Comparison of ENCODE assay signal across 16 cellular contexts in the genomic region with DNA sequence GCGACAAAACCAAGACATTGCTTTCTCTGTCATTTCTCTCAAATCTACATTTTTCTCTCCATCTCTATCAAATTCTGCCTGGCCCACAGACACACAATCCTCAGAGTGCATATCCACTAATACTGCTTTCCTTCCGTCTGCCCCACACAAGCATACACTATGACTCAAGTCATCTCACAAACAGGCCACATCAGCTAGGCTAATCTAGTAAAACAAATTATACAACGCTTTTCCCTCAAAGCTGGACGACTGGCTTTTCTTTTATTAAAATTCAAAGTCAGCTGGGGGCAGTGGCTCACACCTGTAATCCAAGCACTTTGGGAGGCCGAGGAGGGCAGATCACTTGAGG.
DNase-seq lines count a peak whose midpoint lies in the region; ATAC-seq and TF ChIP-seq lines count a peak whose summit lies in the region.
"Had no signal": no experiment of that assay in that cellular context is flagged by ENCODE, and none has a peak within 500 bp of the region (broad histone marks: within the 10 kb centered on the region; RNA-seq: fewer than 3 reads in every experiment).

No MANE protein-coding gene starts in this region.

- no peaks in the 10 kb centered on the region for H3K79me2 ChIP-seq in OCI-LY1 (ENCODE audit: insufficient read depth, low read length)

- H2BK12ac ChIP-seq in mesenchymal stem cell (ENCODE audit: low read length in 2 of 2): no peak overlapping the region

- no peak for DNase-seq in stimulated activated naive CD8-positive, alpha-beta T cell treated with anti-CD3 and anti-CD28 coated beads, Interleukin-15, Interleukin-2, amounts not matched to agents 100 U/mL and 50 U/mL, for 24 hours
- no peak for DNase-seq in mesenchymal stem cell
- no peak for DNase-seq in testis
- DNase-seq in nephron progenitor cell: no peak
- no peak for DNase-seq in posterior cingulate gyrus
- no peak for DNase-seq in activated naive CD4-positive, alpha-beta T cell treated with anti-CD3 and anti-CD28 coated beads, Interleukin-2, amount 50 U/mL, for 16 hours
- DNase-seq: ACHN; CD4-positive, CD25-positive, alpha-beta regulatory T cell; COR-L47; DMS153; H9; NCI-H1694 treated with DMSO at 0.1 percent for 48 hours; NCI-H510A treated with DMSO at 0.1 percent for 48 hours; NCI-H82 had no signal

- 80% methylated on average over 5 of the region's 5 CpGs for WGBS in mesenchymal stem cell
- 89 to 96% methylated on average over 5 of the region's 5 CpGs for WGBS in testis, 2 donors

- TF ChIP-seq CTCF in OCI-LY1 (IDR thresholded peaks at IDR 0.05; ENCODE audit: low read length): no peak
- TF ChIP-seq CTCF in testis (IDR thresholded peaks at IDR 0.05): no peak
- TF ChIP-seq CTCF in nephron progenitor cell (IDR thresholded peaks at IDR 0.05): no peak

- H4K8ac ChIP-seq in mesenchymal stem cell (ENCODE audit: low read length): no peak overlapping the region

- no peak overlapping the region for H3K14ac ChIP-seq in mesenchymal stem cell (ENCODE audit: low read length in 2 of 2)

- intact Hi-C loops in testis (cut with DNase I; ENCODE audit: low total_unique reads) (no loop called here), posterior cingulate gyrus (cut with DNase I) (no loop called here)

- no peak overlapping the region for H3K18ac ChIP-seq in mesenchymal stem cell (ENCODE audit: low read depth in 1 of 2, low read length in 2 of 2)

- no peak overlapping the region for H4K91ac ChIP-seq in mesenchymal stem cell (ENCODE audit: low read length)

- H3K27me3 ChIP-seq in OCI-LY1 (ENCODE audit: insufficient read depth, low read length) (no peaks in the 10 kb centered on the region), mesenchymal stem cell (ENCODE audit: control insufficient read depth in 1 of 2, insufficient read depth in 1 of 2, low read length in 2 of 2) (no peaks in the 10 kb centered on the region), testis (no peaks in the 10 kb centered on the region)

- no peaks in the 10 kb centered on the region for H3F3A ChIP-seq in OCI-LY1 (ENCODE audit: insufficient read depth, low read length)

- H3K4me1 ChIP-seq in OCI-LY1 (ENCODE audit: insufficient read depth, low read length, severe bottlenecking) (peaks cover 36% of the 10 kb centered on the region), mesenchymal stem cell (ENCODE audit: control insufficient read depth, insufficient read depth, low read depth, low read length) (peaks cover 7% of the 10 kb centered on the region), testis (peaks cover 12% of the 10 kb centered on the region)

- H3K9me2 ChIP-seq in OCI-LY1 (ENCODE audit: low read depth, low read length): no peaks in the 10 kb centered on the region

- no peak overlapping the region for H3K23ac ChIP-seq in mesenchymal stem cell (ENCODE audit: low read length in 2 of 2)

- no peak overlapping the region for H2BK15ac ChIP-seq in mesenchymal stem cell (ENCODE audit: low read depth, poor library complexity, severe bottlenecking)

- H3K9me3 ChIP-seq in OCI-LY1 (ENCODE audit: low read length) (no peaks in the 10 kb centered on the region), mesenchymal stem cell (ENCODE audit: control insufficient read depth, low read length) (no peaks in the 10 kb centered on the region), testis (no peaks in the 10 kb centered on the region)

- no peak overlapping the region for H2BK120ac ChIP-seq in mesenchymal stem cell (ENCODE audit: low read depth, low read length)

- no peak overlapping the region for H3K4me2 ChIP-seq in OCI-LY1 (ENCODE audit: low read length)
- no peak overlapping the region for H3K4me2 ChIP-seq in mesenchymal stem cell (ENCODE audit: low read length, poor library complexity, severe bottlenecking)

- H3K4me3 ChIP-seq in OCI-LY1 (ENCODE audit: low read depth, low read length, poor library complexity, severe bottlenecking) (no peak overlapping the region), mesenchymal stem cell (ENCODE audit: insufficient read depth in 1 of 2, low read depth in 1 of 2, low read length in 2 of 2) (no peak overlapping the region), testis (no peak overlapping the region)

- H3K36me3 ChIP-seq in OCI-LY1 (ENCODE audit: insufficient read depth, low read length) (no peaks in the 10 kb centered on the region), mesenchymal stem cell (ENCODE audit: control insufficient read depth in 1 of 2, insufficient read depth in 2 of 2, low read depth in 1 of 2, low read length in 2 of 2) (no peaks in the 10 kb centered on the region), testis (ENCODE audit: low read depth, missing control alignments) (no peaks in the 10 kb centered on the region)

- H3K4me1 Mint-ChIP-seq in stimulated activated naive CD8-positive, alpha-beta T cell treated with anti-CD3 and anti-CD28 coated beads, Interleukin-15, Interleukin-2, amounts not matched to agents 100 ng/mL and 50 ng/mL, for 24 hours (ENCODE audit: low read depth): peaks cover 47% of the 10 kb centered on the region
- H3K4me1 Mint-ChIP-seq in nephron progenitor cell: peaks cover 20% of the 10 kb centered on the region

- no peaks in the 10 kb centered on the region for H3K79me1 ChIP-seq in mesenchymal stem cell (replicated peaks; ENCODE audit: low read length, poor library complexity, severe bottlenecking)

- H3K27me3 Mint-ChIP-seq in stimulated activated naive CD8-positive, alpha-beta T cell treated with anti-CD3 and anti-CD28 coated beads, Interleukin-15, Interleukin-2, amounts not matched to agents 100 ng/mL and 50 ng/mL, for 24 hours: no peaks in the 10 kb centered on the region
- peaks cover 14% of the 10 kb centered on the region for H3K27me3 Mint-ChIP-seq in nephron progenitor cell (ENCODE audit: low read depth, poor library complexity)
- H3K27me3 Mint-ChIP-seq: CD4-positive, CD25-positive, alpha-beta regulatory T cell had no signal

- no peak overlapping the region for H3K9ac ChIP-seq in OCI-LY1 (ENCODE audit: low read length)
- no peak overlapping the region for H3K9ac ChIP-seq in mesenchymal stem cell (ENCODE audit: low read length)

- H2BK5ac ChIP-seq in mesenchymal stem cell (ENCODE audit: low read depth, low read length, poor library complexity, severe bottlenecking): no peak overlapping the region

- H3K36me3 Mint-ChIP-seq in stimulated activated naive CD8-positive, alpha-beta T cell treated with anti-CD3 and anti-CD28 coated beads, Interleukin-15, Interleukin-2, amounts not matched to agents 100 ng/mL and 50 ng/mL, for 24 hours (ENCODE audit: low read depth): no peaks in the 10 kb centered on the region
- H3K36me3 Mint-ChIP-seq in nephron progenitor cell (ENCODE audit: low read depth): no peaks in the 10 kb centered on the region
- H3K36me3 Mint-ChIP-seq: CD4-positive, CD25-positive, alpha-beta regulatory T cell had no signal

- no peak overlapping the region for H3K4me3 Mint-ChIP-seq in stimulated activated naive CD8-positive, alpha-beta T cell treated with anti-CD3 and anti-CD28 coated beads, Interleukin-15, Interleukin-2, amounts not matched to agents 100 ng/mL and 50 ng/mL, for 24 hours
- H3K4me3 Mint-ChIP-seq in nephron progenitor cell: no peak overlapping the region
- H3K4me3 Mint-ChIP-seq: CD4-positive, CD25-positive, alpha-beta regulatory T cell; H9 had no signal

- H3K4ac ChIP-seq in mesenchymal stem cell (ENCODE audit: low read depth in 1 of 2, low read length in 2 of 2): no peak overlapping the region

- H3K27ac ChIP-seq in OCI-LY1 (ENCODE audit: low read depth, low read length, poor library complexity, severe bottlenecking) (no peak overlapping the region), mesenchymal stem cell (ENCODE audit: low read length, poor library complexity, severe bottlenecking) (no peak overlapping the region), testis (peak overlapping the region; percentile 3 to 19)

- no peaks in the 10 kb centered on the region for H4K20me1 ChIP-seq in OCI-LY1 (ENCODE audit: insufficient read depth, low read length)

- H3K9me3 Mint-ChIP-seq in stimulated activated naive CD8-positive, alpha-beta T cell treated with anti-CD3 and anti-CD28 coated beads, Interleukin-15, Interleukin-2, amounts not matched to agents 100 ng/mL and 50 ng/mL, for 24 hours: no peaks in the 10 kb centered on the region
- no peaks in the 10 kb centered on the region for H3K9me3 Mint-ChIP-seq in nephron progenitor cell
- H3K9me3 Mint-ChIP-seq: CD4-positive, CD25-positive, alpha-beta regulatory T cell; H9 had no signal

- peak overlapping the region; percentile 35 for H2AK5ac ChIP-seq in mesenchymal stem cell (ENCODE audit: low read length, severe bottlenecking)

- no peak for ATAC-seq in stimulated activated naive CD8-positive, alpha-beta T cell treated with anti-CD3 and anti-CD28 coated beads, Interleukin-15, Interleukin-2, amounts not matched to agents 100 U/mL and 50 U/mL, for 24 hours

- no peak for TF ChIP-seq POLR2A in testis (IDR thresholded peaks at IDR 0.05)

- peak overlapping the region; percentile 10 for H3K27ac Mint-ChIP-seq in stimulated activated naive CD8-positive, alpha-beta T cell treated with anti-CD3 and anti-CD28 coated beads, Interleukin-15, Interleukin-2, amounts not matched to agents 100 ng/mL and 50 ng/mL, for 24 hours
- no peak overlapping the region for H3K27ac Mint-ChIP-seq in nephron progenitor cell
- H3K27ac Mint-ChIP-seq: H9 had no signal

- peak overlapping the region; percentile 59; the same call in 1 of the 2 replicates for H2AFZ ChIP-seq in OCI-LY1 (ENCODE audit: low read length)
- no peak overlapping the region for H2AFZ ChIP-seq in mesenchymal stem cell (ENCODE audit: low read depth, low read length)

Comparison
In these comparisons a context has a peak if more than half of its experiments do, and no peak if none do; other contexts are left out.
1. H3K27ac ChIP-seq: peak in testis (2 of 2); none in OCI-LY1 (single experiment) and mesenchymal stem cell (single experiment).